Comparison of ENCODE assay signal across 17 cellular contexts in genomic region chr7:47325337-47325736, GRCh38.
DNase-seq lines count a peak whose midpoint lies in the region; ATAC-seq and TF ChIP-seq lines count a peak whose summit lies in the region.
"Had no signal": no experiment of that assay in that cellular context is flagged by ENCODE, and none has a peak within 500 bp of the region (broad histone marks: within the 10 kb centered on the region; RNA-seq: fewer than 3 reads in every experiment).

No MANE protein-coding gene starts in this region.

- H3K9me3 ChIP-seq in PC-3 (ENCODE audit: low read length), result no peaks in the 10 kb centered on the region
- H3K9me3 ChIP-seq: BE2C had no signal

- ATAC-seq in esophagus mucosa, result no peak
- no peak for ATAC-seq in PC-3

- H4K20me1 ChIP-seq in PC-3 (ENCODE audit: low read length), result no peaks in the 10 kb centered on the region

- POLR2A ChIA-PET in PC-3 (lab: Charles Lee; ENCODE audit: unreplicated experiment), result no interaction called here

- peaks cover 40% of the 10 kb centered on the region for H3K36me3 Mint-ChIP-seq in nephron (ENCODE audit: low read depth)
- H3K36me3 Mint-ChIP-seq: CD4-positive, alpha-beta memory T cell had no signal

- no peaks in the 10 kb centered on the region for H3K27me3 Mint-ChIP-seq in nephron (ENCODE audit: low read depth)
- H3K27me3 Mint-ChIP-seq: CD4-positive, alpha-beta memory T cell had no signal

- no peaks in the 10 kb centered on the region for H3K4me1 ChIP-seq in PC-3 (ENCODE audit: insufficient read depth, low read length)

- H2AFZ ChIP-seq in PC-3 (ENCODE audit: low read length), result no peak overlapping the region

- TF ChIP-seq CTCF in coronary artery (IDR thresholded peaks at IDR 0.05), result no peak
- no peak for TF ChIP-seq CTCF in nephron (IDR thresholded peaks at IDR 0.05; ENCODE audit: unreplicated experiment in 3 of 3)
- no peak for TF ChIP-seq CTCF in PC-3 (conservative IDR thresholded peaks at IDR 0.05; ENCODE audit: low read depth, low read length)

- H3F3A ChIP-seq in PC-3 (ENCODE audit: low read length, unreplicated experiment), result no peaks in the 10 kb centered on the region

- H3K9me3 Mint-ChIP-seq in nephron, result no peaks in the 10 kb centered on the region

- DNase-seq in DMS53 treated with DMSO at 0.1 percent for 48 hours (lab: John Stamatoyannopoulos, UW; ENCODE audit: unreplicated experiment) (peak; percentile 45), coronary artery (ENCODE audit: low spot score) (peak; percentile 17), activated gamma-delta T cell (lab: John Stamatoyannopoulos, UW) (no peak), PC-3 (no peak)
- DNase-seq in activated CD8-positive, alpha-beta memory T cell treated with anti-CD3 and anti-CD28 coated beads, Interleukin-2, amount 50 U/mL, for 4 hours, result no peak
- DNase-seq: BE2C; CD4-positive, alpha-beta memory T cell; EL; GOT3; HFFc6; Karpas-422; NCI-H187 treated with DMSO at 0.1 percent for 48 hours; NCI-H510A; SIG-M5 had no signal

- peaks cover 64% of the 10 kb centered on the region for H3K4me1 Mint-ChIP-seq in nephron
- H3K4me1 Mint-ChIP-seq: CD4-positive, alpha-beta memory T cell had no signal

- H3K27ac Mint-ChIP-seq in nephron, result peak overlapping the region; percentile 56 to 98 (median 56)
- H3K27ac Mint-ChIP-seq: CD4-positive, alpha-beta memory T cell had no signal

- peaks cover 22% of the 10 kb centered on the region for H3K36me3 ChIP-seq in PC-3 (ENCODE audit: low read depth, low read length)
- H3K36me3 ChIP-seq: BE2C had no signal

- peak overlapping the region in 1 of 2 donors; percentile 49 for H3K27ac ChIP-seq in coronary artery
- peak overlapping the region; percentile 44 for H3K27ac ChIP-seq in temporal lobe (ENCODE audit: low read depth, low read length)
- H3K27ac ChIP-seq in PC-3 (ENCODE audit: low read length), result no peak overlapping the region

- no peaks in the 10 kb centered on the region for H3K9me2 ChIP-seq in PC-3 (replicated peaks; ENCODE audit: low read length)

- H3K4me3 Mint-ChIP-seq in nephron, result no peak overlapping the region
- H3K4me3 Mint-ChIP-seq: CD4-positive, alpha-beta memory T cell; HFFc6 had no signal

- no peak overlapping the region for H3K9ac ChIP-seq in PC-3 (ENCODE audit: low read length)

- no peaks in the 10 kb centered on the region for H3K27me3 ChIP-seq in PC-3 (ENCODE audit: low read length)
- H3K27me3 ChIP-seq: BE2C had no signal

- no peak overlapping the region for H3K4me3 ChIP-seq in coronary artery
- H3K4me3 ChIP-seq in PC-3 (ENCODE audit: low read length), result no peak overlapping the region

- H3K79me2 ChIP-seq in PC-3 (ENCODE audit: low read length), result no peaks in the 10 kb centered on the region

- no TSS peak for BruUV-seq in PC-3 (replicated peaks; lab: Mats Ljungman, UMichigan)

- CTCF ChIA-PET in PC-3 (lab: Charles Lee), result no interaction called here

- H3K4me2 ChIP-seq in PC-3 (ENCODE audit: low read length), result no peak overlapping the region

- intact Hi-C loops in PC-3 (cut with micrococcal nuclease), result no loop called here

Comparison
In these comparisons a context has a peak if more than half of its experiments do, and no peak if none do; other contexts are left out.
1. DNase-seq: peak in DMS53 treated with DMSO at 0.1 percent for 48 hours (single experiment) and coronary artery (single experiment); none in activated CD8-positive, alpha-beta memory T cell treated with anti-CD3 and anti-CD28 coated beads, Interleukin-2, amount 50 U/mL, for 4 hours (single experiment), activated gamma-delta T cell (single experiment) and PC-3 (single experiment).